In genomic region chr12:67354322-67354721, GRCh38 we compare ENCODE assay signal across 14 cellular contexts.
DNase-seq lines count a peak whose midpoint lies in the region; ATAC-seq and TF ChIP-seq lines count a peak whose summit lies in the region.
"Had no signal": no experiment of that assay in that cellular context is flagged by ENCODE, and none has a peak within 500 bp of the region (broad histone marks: within the 10 kb centered on the region; RNA-seq: fewer than 3 reads in every experiment).

No MANE protein-coding gene starts in this region.

- TF ChIP-seq CTCF in cardiac fibroblast (IDR thresholded peaks at IDR 0.05; ENCODE audit: low read depth, low read length), result no peak

- intact Hi-C loops in aorta (cut with DNase I), result loop anchor here in 1 of 2 donors (10.0 kb wide), 1 partner anchor 960 kb away; no protein-coding TSS in a partner anchor

- no peak overlapping the region for H3K4me2 ChIP-seq in mesenchymal stem cell (ENCODE audit: low read length, poor library complexity, severe bottlenecking)

- no peak overlapping the region for H2AFZ ChIP-seq in mesenchymal stem cell (ENCODE audit: low read depth, low read length)

- H2BK12ac ChIP-seq in mesenchymal stem cell (ENCODE audit: low read length in 2 of 2), result no peak overlapping the region

- H2BK15ac ChIP-seq in mesenchymal stem cell (ENCODE audit: low read depth, poor library complexity, severe bottlenecking), result no peak overlapping the region

- peak; percentile 14 for DNase-seq in stimulated activated CD4-positive, alpha-beta T cell treated with anti-CD3 and anti-CD28 coated beads, Interleukin-15, amount 100 ng/mL, for 24 hours
- DNase-seq in stimulated activated CD4-positive, alpha-beta T cell treated with anti-CD3 and anti-CD28 coated beads, Interleukin-1b, Interleukin-23, amount 100 ng/mL, for 48 hours, result no peak
- peak; percentile 34 to 58 for DNase-seq in cardiac fibroblast (ENCODE audit: low read depth in 2 of 2)
- no peak for DNase-seq in mesenchymal stem cell
- DNase-seq in aorta, result no peak
- no peak for DNase-seq in NCI-H1930 (lab: John Stamatoyannopoulos, UW)
- DNase-seq: Karpas-422, NCI-H187 treated with DMSO at 0.1 percent for 48 hours, posterior cingulate gyrus had no signal

- H3K36me3 ChIP-seq in mesenchymal stem cell (ENCODE audit: control insufficient read depth in 1 of 2, insufficient read depth in 2 of 2, low read depth in 1 of 2, low read length in 2 of 2) (no peaks in the 10 kb centered on the region), aorta (ENCODE audit: control insufficient read depth in 1 of 2, insufficient read depth in 2 of 2, low read length in 1 of 2) (no peaks in the 10 kb centered on the region)

- peaks cover 10% of the 10 kb centered on the region for H3K4me1 ChIP-seq in mesenchymal stem cell (ENCODE audit: control insufficient read depth, insufficient read depth, low read depth, low read length)
- peaks cover 0 to 3% of the 10 kb centered on the region in 2 donors for H3K4me1 ChIP-seq in aorta (ENCODE audit: control insufficient read depth in 1 of 2, insufficient read depth in 2 of 2, low read length in 2 of 2)

- 98% methylated on average over 3 of the region's 5 CpGs for WGBS in mesenchymal stem cell
- WGBS in aorta, 2 donors, result 3 to 11% methylated on average over 5 of the region's 5 CpGs

- no peaks in the 10 kb centered on the region for H3K79me1 ChIP-seq in mesenchymal stem cell (replicated peaks; ENCODE audit: low read length, poor library complexity, severe bottlenecking)

- H3K9me3 ChIP-seq in mesenchymal stem cell (ENCODE audit: control insufficient read depth, low read length) (no peaks in the 10 kb centered on the region), aorta (ENCODE audit: control insufficient read depth, low read length) (no peaks in the 10 kb centered on the region)

- ATAC-seq in aorta (ENCODE audit: low FRiP score) (peak; percentile 52), HG03565 (IDR thresholded peaks at IDR 0.05; ENCODE audit: unreplicated experiment) (no peak), HG03025 (IDR thresholded peaks at IDR 0.05; ENCODE audit: low FRiP score, unreplicated experiment) (no peak)
- ATAC-seq: GM12878; stimulated activated memory B cell treated with anti-CD40 and anti-IgM and Interleukin-4, amounts not matched to agents 10 μg/mL and 1 μg/mL and 100 μg/mL, for 72 hours had no signal

- H3K27me3 ChIP-seq in mesenchymal stem cell (ENCODE audit: control insufficient read depth in 1 of 2, insufficient read depth in 1 of 2, low read length in 2 of 2) (no peaks in the 10 kb centered on the region), aorta (ENCODE audit: control insufficient read depth in 1 of 2, insufficient read depth in 2 of 2, low read length in 1 of 2) (no peaks in the 10 kb centered on the region)

- H2BK5ac ChIP-seq in mesenchymal stem cell (ENCODE audit: low read depth, low read length, poor library complexity, severe bottlenecking), result no peak overlapping the region

- H3K27ac ChIP-seq in mesenchymal stem cell (ENCODE audit: low read length, poor library complexity, severe bottlenecking) (no peak overlapping the region), aorta (ENCODE audit: low read depth in 1 of 2, low read length in 2 of 2) (no peak overlapping the region)
- H3K27ac ChIP-seq: C4-2B had no signal

- no peak overlapping the region for H2BK120ac ChIP-seq in mesenchymal stem cell (ENCODE audit: low read depth, low read length)

- H3K23ac ChIP-seq in mesenchymal stem cell (ENCODE audit: low read length in 2 of 2), result no peak overlapping the region

- no peak overlapping the region for H2AK5ac ChIP-seq in mesenchymal stem cell (ENCODE audit: low read length, severe bottlenecking)

- no peak overlapping the region for H4K8ac ChIP-seq in mesenchymal stem cell (ENCODE audit: low read length)

- no peak overlapping the region for H3K4ac ChIP-seq in mesenchymal stem cell (ENCODE audit: low read depth in 1 of 2, low read length in 2 of 2)

- no peak overlapping the region for H4K91ac ChIP-seq in mesenchymal stem cell (ENCODE audit: low read length)

- no peak overlapping the region for H3K14ac ChIP-seq in mesenchymal stem cell (ENCODE audit: low read length in 2 of 2)

- H3K4me3 ChIP-seq in cardiac fibroblast (replicated peaks in 1 of 2; ENCODE audit: low read depth in 2 of 2, low read length in 2 of 2), result no peak overlapping the region
- H3K4me3 ChIP-seq in mesenchymal stem cell (ENCODE audit: insufficient read depth in 1 of 2, low read depth in 1 of 2, low read length in 2 of 2), result peak overlapping the region in 1 of 2 experiments; percentile 5
- no peak overlapping the region for H3K4me3 ChIP-seq in aorta (ENCODE audit: low read length in 2 of 2)
- H3K4me3 ChIP-seq: GM12878 had no signal

- H3K9ac ChIP-seq in mesenchymal stem cell (ENCODE audit: low read length), result peak overlapping the region; percentile 74

- H3K18ac ChIP-seq in mesenchymal stem cell (ENCODE audit: low read depth in 1 of 2, low read length in 2 of 2), result no peak overlapping the region

Comparison
In these comparisons a context has a peak if more than half of its experiments do, and no peak if none do; other contexts are left out.
1. DNase-seq: peak in stimulated activated CD4-positive, alpha-beta T cell treated with anti-CD3 and anti-CD28 coated beads, Interleukin-15, amount 100 ng/mL, for 24 hours (single experiment) and cardiac fibroblast (2 of 2); none in stimulated activated CD4-positive, alpha-beta T cell treated with anti-CD3 and anti-CD28 coated beads, Interleukin-1b, Interleukin-23, amount 100 ng/mL, for 48 hours (single experiment), mesenchymal stem cell (single experiment), aorta (0 of 2) and NCI-H1930 (0 of 2).